Comparison of ENCODE assay signal across 24 cellular contexts in the genomic region with DNA sequence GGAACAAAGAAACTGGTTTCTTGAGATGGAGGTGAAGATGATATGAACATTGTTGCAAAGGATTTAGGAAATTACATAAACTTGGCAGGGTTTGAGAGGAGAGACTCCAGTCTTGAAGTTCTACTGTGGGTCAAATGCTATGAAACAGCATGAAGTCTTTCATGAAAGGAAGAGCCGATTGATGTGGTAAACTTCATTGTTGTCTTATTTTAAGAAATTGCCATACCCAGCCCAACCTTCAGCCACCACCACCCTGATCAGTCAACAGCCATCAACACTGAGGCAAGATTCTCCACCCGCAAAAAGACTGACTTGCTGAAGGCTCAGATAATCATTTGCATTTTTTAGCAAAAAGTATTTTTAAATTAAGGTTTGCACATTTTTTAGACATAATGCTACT. TPM values are rescaled to one million over a fixed set of nuclear protein-coding genes. Genes with fewer than 3 reads are reported as not detected.
A peak's percentile ranks its signal among the peaks of the same experiment; 100 is the strongest.
DNase-seq lines count a peak whose midpoint lies in the region; ATAC-seq and TF ChIP-seq lines count a peak whose summit lies in the region.
"Had no signal": no experiment of that assay in that cellular context is flagged by ENCODE, and none has a peak within 500 bp of the region (broad histone marks: within the 10 kb centered on the region; RNA-seq: fewer than 3 reads in every experiment).

No MANE protein-coding gene starts in this region.

- H3K9me3 ChIP-seq in naive thymus-derived CD4-positive, alpha-beta T cell (ENCODE audit: control insufficient read depth in 2 of 3, low read length in 3 of 3), result no peaks in the 10 kb centered on the region
- H3K9me3 ChIP-seq: Caco-2, tibial artery had no signal

- H4K20me1 ChIP-seq in GM23338 (replicated peaks; ENCODE audit: insufficient read depth), result no peaks in the 10 kb centered on the region; the same call in 1 of the 2 replicates

- no peaks in the 10 kb centered on the region for H3K9me3 Mint-ChIP-seq in activated CD4-positive, alpha-beta T cell treated with anti-CD3 and anti-CD28 coated beads for 36 hours (ENCODE audit: low read depth)
- no peaks in the 10 kb centered on the region for H3K9me3 Mint-ChIP-seq in GM23338
- peaks cover 0 to 8% (median 0%) of the 10 kb centered on the region in 11 donors for H3K9me3 Mint-ChIP-seq in naive thymus-derived CD4-positive, alpha-beta T cell

- H3K79me2 ChIP-seq in GM23338 (replicated peaks; ENCODE audit: insufficient read depth), result no peaks in the 10 kb centered on the region

- peak overlapping the region; percentile 2 for H3K4me2 ChIP-seq in GM23338

- H3K4me1 Mint-ChIP-seq in activated CD4-positive, alpha-beta T cell treated with anti-CD3 and anti-CD28 coated beads for 36 hours, result peaks cover 53% of the 10 kb centered on the region
- H3K4me1 Mint-ChIP-seq in GM23338, result peaks cover 64% of the 10 kb centered on the region
- H3K4me1 Mint-ChIP-seq in naive thymus-derived CD4-positive, alpha-beta T cell, result peaks cover 19 to 59% (median 29%) of the 10 kb centered on the region in 7 donors

- no peaks in the 10 kb centered on the region for H3K27me3 Mint-ChIP-seq in activated CD4-positive, alpha-beta T cell treated with anti-CD3 and anti-CD28 coated beads for 36 hours
- H3K27me3 Mint-ChIP-seq in GM23338 (ENCODE audit: insufficient read depth, low read depth, poor library complexity), result peaks cover 4% of the 10 kb centered on the region
- H3K27me3 Mint-ChIP-seq in naive thymus-derived CD4-positive, alpha-beta T cell, result peaks cover 0 to under 1% (median 0%) of the 10 kb centered on the region in 5 donors

- H3K4me3 Mint-ChIP-seq in activated CD4-positive, alpha-beta T cell treated with anti-CD3 and anti-CD28 coated beads for 36 hours, result no peak overlapping the region
- H3K4me3 Mint-ChIP-seq in GM23338, result no peak overlapping the region
- peak overlapping the region in 7 of 10 donors; percentile 14 to 71 (median 47) for H3K4me3 Mint-ChIP-seq in naive thymus-derived CD4-positive, alpha-beta T cell

- no peaks in the 10 kb centered on the region for H3K27me3 ChIP-seq in GM23338 (ENCODE audit: insufficient read depth)
- no peaks in the 10 kb centered on the region for H3K27me3 ChIP-seq in naive thymus-derived CD4-positive, alpha-beta T cell (ENCODE audit: control insufficient read depth in 2 of 2, insufficient read depth in 2 of 2, low read length in 2 of 2)
- H3K27me3 ChIP-seq: tibial artery had no signal

- H3K4me3 ChIP-seq in GM23338, result no peak overlapping the region
- no peak overlapping the region for H3K4me3 ChIP-seq in naive thymus-derived CD4-positive, alpha-beta T cell (ENCODE audit: low read length)
- H3K4me3 ChIP-seq: lung, SK-N-MC, tibial artery had no signal

- TF ChIP-seq CTCF in GM23338 (conservative IDR thresholded peaks at IDR 0.05; ENCODE audit: low read depth in 2 of 2) (no peak), VCaP (conservative IDR thresholded peaks at IDR 0.05) (no peak), omental fat pad (IDR thresholded peaks at IDR 0.05) (no peak)

- CTCF ChIA-PET in activated CD4-positive, alpha-beta T cell treated with anti-CD3 and anti-CD28 coated beads for 36 hours (lab: Charles Lee), result no interaction called here
- CTCF ChIA-PET in naive thymus-derived CD4-positive, alpha-beta T cell (lab: Charles Lee), result no interaction called here

- H3K27ac ChIP-seq in GM23338 (ENCODE audit: low read depth) (no peak overlapping the region), VCaP (peak overlapping the region; percentile 40; the same call in 1 of the 2 replicates)
- no peak overlapping the region for H3K27ac ChIP-seq in naive thymus-derived CD4-positive, alpha-beta T cell (ENCODE audit: low read depth, low read length)
- H3K27ac ChIP-seq: 22Rv1, SK-N-MC, tibial artery had no signal

- H3K4me1 ChIP-seq in GM23338 (ENCODE audit: insufficient read depth), result peaks cover 55% of the 10 kb centered on the region
- H3K4me1 ChIP-seq in naive thymus-derived CD4-positive, alpha-beta T cell (ENCODE audit: control insufficient read depth in 2 of 2, insufficient read depth in 2 of 2, low read length in 2 of 2), result peaks cover 21 to 27% of the 10 kb centered on the region in 2 donors
- H3K4me1 ChIP-seq: Caco-2 had no signal

- ATAC-seq in activated CD4-positive, alpha-beta T cell treated with anti-CD3 and anti-CD28 coated beads for 36 hours, result no peak
- ATAC-seq in GM23338, result no peak; the same call in 2 of the 3 replicates
- ATAC-seq in naive thymus-derived CD4-positive, alpha-beta T cell, result no peak
- ATAC-seq in omental fat pad (ENCODE audit: low FRiP score), result no peak
- ATAC-seq: stimulated activated naive CD8-positive, alpha-beta T cell treated with anti-CD3 and anti-CD28 coated beads, Interleukin-15, Interleukin-2, amounts not matched to agents 100 U/mL and 50 U/mL, for 24 hours had no signal

- peak overlapping the region; percentile 15 for H3K27ac Mint-ChIP-seq in activated CD4-positive, alpha-beta T cell treated with anti-CD3 and anti-CD28 coated beads for 36 hours
- H3K27ac Mint-ChIP-seq in GM23338, result no peak overlapping the region
- peak overlapping the region in 5 of 9 donors; percentile 5 to 85 (median 27) for H3K27ac Mint-ChIP-seq in naive thymus-derived CD4-positive, alpha-beta T cell
- H3K27ac Mint-ChIP-seq: activated naive CD8-positive, alpha-beta T cell treated with anti-CD3 and anti-CD28 coated beads, Interleukin-2, amount 10 ng/mL, durations not matched to agents 7 days and 5 days had no signal

- POLR2A ChIA-PET in activated CD4-positive, alpha-beta T cell treated with anti-CD3 and anti-CD28 coated beads for 36 hours (lab: Charles Lee), result no interaction called here
- POLR2A ChIA-PET in naive thymus-derived CD4-positive, alpha-beta T cell (lab: Charles Lee), result no interaction called here

- no peak for DNase-seq in activated CD4-positive, alpha-beta T cell treated with anti-CD3 and anti-CD28 coated beads for 36 hours
- no peak for DNase-seq in activated CD4-positive, alpha-beta T cell treated with anti-CD3 and anti-CD28 coated beads, Interleukin-2, amount 50 U/mL, for 4 hours
- DNase-seq in GM23338 (ENCODE audit: low spot score) (no peak), omental fat pad (ENCODE audit: low spot score) (no peak), GM03348 (ENCODE audit: low spot score) (no peak), mesenteric fat pad (ENCODE audit: low spot score) (no peak)
- no peak for DNase-seq in naive thymus-derived CD4-positive, alpha-beta T cell
- DNase-seq: activated CD4-positive, CD25-positive, alpha-beta regulatory T cell; activated naive CD8-positive, alpha-beta T cell treated with anti-CD3 and anti-CD28 coated beads, Interleukin-2, amount 10 ng/mL, durations not matched to agents 7 days and 5 days; activated T-cell treated with anti-CD3 and anti-CD28 coated beads, Interleukin-2, amount 50 U/mL, for 48 hours; Caco-2; hypothalamus; KBM-7; NCI-H1694; NCI-H2171; NCI-H524; nucleus accumbens; stimulated activated CD4-positive, alpha-beta T cell treated with anti-CD3 and anti-CD28 coated beads, Interleukin-4, amount 100 ng/mL, for 24 hours; stimulated activated naive CD8-positive, alpha-beta T cell treated with anti-CD3 and anti-CD28 coated beads, Interleukin-15, Interleukin-2, amounts not matched to agents 100 U/mL and 50 U/mL, for 24 hours; tibial artery had no signal

- no peaks in the 10 kb centered on the region for H3K36me3 Mint-ChIP-seq in activated CD4-positive, alpha-beta T cell treated with anti-CD3 and anti-CD28 coated beads for 36 hours (ENCODE audit: low read depth)
- no peaks in the 10 kb centered on the region for H3K36me3 Mint-ChIP-seq in GM23338 (ENCODE audit: low read depth)
- peaks cover 0 to 19% (median 0%) of the 10 kb centered on the region in 5 donors for H3K36me3 Mint-ChIP-seq in naive thymus-derived CD4-positive, alpha-beta T cell

- intact Hi-C loops in activated CD4-positive, alpha-beta T cell treated with anti-CD3 and anti-CD28 coated beads for 36 hours (cut with DNase I, micrococcal nuclease), result loop anchor here in 1 of 2 experiments (2.0 kb wide), 1 partner anchor 51 kb away; no protein-coding TSS in a partner anchor
- intact Hi-C loops in naive thymus-derived CD4-positive, alpha-beta T cell (cut with micrococcal nuclease), result loop anchor here in 1 of 2 donors (1.0 kb wide), 2 partner anchors 22 to 49 kb away; no protein-coding TSS in a partner anchor

- H3K36me3 ChIP-seq in GM23338 (ENCODE audit: insufficient read depth), result no peaks in the 10 kb centered on the region
- H3K36me3 ChIP-seq in naive thymus-derived CD4-positive, alpha-beta T cell (ENCODE audit: control insufficient read depth in 2 of 3, insufficient read depth in 3 of 3, low read length in 3 of 3), result no peaks in the 10 kb centered on the region
- H3K36me3 ChIP-seq: tibial artery had no signal

- peaks cover 9% of the 10 kb centered on the region; the same call in 1 of the 2 replicates for H3K9me2 ChIP-seq in GM23338 (ENCODE audit: insufficient read depth)

- no peak overlapping the region for H2AFZ ChIP-seq in GM23338

- no peaks in the 10 kb centered on the region for H3F3A ChIP-seq in GM23338 (replicated peaks; ENCODE audit: low read depth)

RNA-seq across cellular contexts. Expression of gene SIPA1L2, which starts 52.1 kb away (rescaled TPM):
- total RNA-seq in activated CD4-positive, alpha-beta T cell treated with anti-CD3 and anti-CD28 coated beads for 36 hours, result 1 to 10 TPM; 3.7 to 4.0 TPM
- total RNA-seq in GM23338 (2014; rRNA removed; shearing (Covaris generic)), result 12.0 and 17.0 TPM in 2 replicates
- polyA plus RNA-seq in GM23338 (2016; fragmentation: Nextera tagmentation; extraction: Ambion mirVana), result 4.1 and 4.3 TPM in 2 replicates
- 1 to 10 TPM in 1 of 5 experiments, under 1 TPM in 4; 0.27 to 4.9 (median 0.69) TPM for total RNA-seq in naive thymus-derived CD4-positive, alpha-beta T cell
- under 1 TPM in 1 of 2 donors, not detected in 1; 0.08 TPM for polyA plus RNA-seq in naive thymus-derived CD4-positive, alpha-beta T cell
- total RNA-seq in omental fat pad, result 100 to 1,000 TPM in 1 of 4 donors, 10 to 100 TPM in 3; 20.5 to 111 (median 39.8) TPM
- 28.3 TPM for total RNA-seq in mesenteric fat pad

Comparison
In these comparisons a context has a peak if more than half of its experiments do, and no peak if none do; other contexts are left out.
1. H3K4me3 Mint-ChIP-seq: peak in naive thymus-derived CD4-positive, alpha-beta T cell (7 of 10); none in activated CD4-positive, alpha-beta T cell treated with anti-CD3 and anti-CD28 coated beads for 36 hours (single experiment) and GM23338 (single experiment).